ENCODE assay signal across 10 cellular contexts in genomic region chr12:6839482-6840201, GRCh38. TPM values are rescaled to one million over a fixed set of nuclear protein-coding genes. Genes with fewer than 3 reads are reported as not detected.
A peak's percentile ranks its signal among the peaks of the same experiment; 100 is the strongest.
DNase-seq lines count a peak whose midpoint lies in the region; ATAC-seq, FAIRE-seq and TF ChIP-seq lines count a peak whose summit lies in the region.
"Had no signal": no experiment of that assay in that cellular context is flagged by ENCODE, and none has a peak within 500 bp of the region (broad histone marks: within the 10 kb centered on the region; RNA-seq: fewer than 3 reads in every experiment).

No MANE protein-coding gene starts in this region.

- POLR2A ChIA-PET in GM10248 (lab: Yijun Ruan, JAX), result interaction anchor here (1.4 to 1.9 kb wide), 2 partner anchors 12 to 28 kb away, joined by 6 read pairs; partner anchors contain the start of genes CDCA3 and TPI1

- CTCF ChIA-PET in GM10248 (lab: Yijun Ruan, JAX), result interaction anchor here (0.9 to 6.3 kb wide), 7 partner anchors 9 to 107 kb away, joined by 3 to 41 read pairs (median 4); partner anchors contain the start of genes CDCA3, GPR162, MLF2 and USP5

- no peaks in the 10 kb centered on the region for H3K9me3 ChIP-seq in WERI-Rb-1 (ENCODE audit: severe bottlenecking)
- H3K9me3 ChIP-seq: MG63 had no signal

- H3K36me3 ChIP-seq in WERI-Rb-1, result peaks cover 83% of the 10 kb centered on the region

- ATAC-seq in GM19463 (IDR thresholded peaks at IDR 0.05; ENCODE audit: unreplicated experiment) (peak; percentile 92), HG03520 (IDR thresholded peaks at IDR 0.05; ENCODE audit: unreplicated experiment) (peak; percentile 54), GM18505 (IDR thresholded peaks at IDR 0.05; ENCODE audit: unreplicated experiment) (no peak)

- no peaks in the 10 kb centered on the region for H3K27me3 ChIP-seq in WERI-Rb-1 (ENCODE audit: insufficient read depth, low read depth, severe bottlenecking)
- H3K27me3 ChIP-seq: MG63 had no signal

- H3K27ac ChIP-seq in WERI-Rb-1, result peak overlapping the region; percentile 98

- no peak for TF ChIP-seq CTCF in GM10248 (IDR thresholded peaks at IDR 0.05; ENCODE audit: control extremely low read depth, extremely low read depth, low read depth, missing control alignments)
- TF ChIP-seq CTCF in WERI-Rb-1 (IDR thresholded peaks at IDR 0.05; ENCODE audit: low read depth, low read length), result no peak

- DNase-seq in GM10248 (ENCODE audit: extremely low spot score) (peak; percentile 78), WERI-Rb-1 (peak; percentile 98), hypothalamus (lab: John Stamatoyannopoulos, UW) (no peak), frontal cortex (ENCODE audit: low spot score in 2 of 2) (no peak)
- DNase-seq in effector CD8-positive, alpha-beta T cell (lab: John Stamatoyannopoulos, UW), result no peak
- DNase-seq: activated CD8-positive, alpha-beta memory T cell treated with anti-CD3 and anti-CD28 coated beads, Interleukin-2, amount 50 U/mL, for 48 hours; MG63 had no signal

- TF ChIP-seq POLR2A in GM18505 (IDR thresholded peaks at IDR 0.05; ENCODE audit: borderline replicate concordance, extremely low read depth, insufficient read depth, insufficient read length), result no peak

- FAIRE-seq in frontal cortex (lab: Jason Lieb, UNC), result no peak

- peak overlapping the region; percentile 16 for H3K4me3 ChIP-seq in WERI-Rb-1 (ENCODE audit: low read depth, low read length)
- H3K4me3 ChIP-seq: MG63 had no signal

RNA-seq across cellular contexts. Expression of gene GNB3, which starts 1.1 kb away (rescaled TPM):
- 1.2 TPM for total RNA-seq in frontal cortex

RNA-seq across cellular contexts. Expression of gene P3H3, which starts 11.4 kb away (rescaled TPM):
- 11.0 TPM for total RNA-seq in frontal cortex

RNA-seq across cellular contexts. Expression of gene CDCA3, which starts 11.4 kb away (rescaled TPM):
- total RNA-seq in frontal cortex, result 2.9 TPM

RNA-seq across cellular contexts. Expression of gene USP5, which starts 12.3 kb away (rescaled TPM):
- total RNA-seq in frontal cortex, result 77.5 TPM

RNA-seq across cellular contexts. Expression of gene GPR162, which starts 18.0 kb away (rescaled TPM):
- total RNA-seq in frontal cortex, result 81.1 TPM

Comparison
In these comparisons a context has a peak if more than half of its experiments do, and no peak if none do; other contexts are left out.
1. DNase-seq: peak in GM10248 (single experiment) and WERI-Rb-1 (single experiment); none in effector CD8-positive, alpha-beta T cell (single experiment), hypothalamus (0 of 51) and frontal cortex (0 of 2).